2 cellular contexts compared by ENCODE assay signal in genomic region chr7:73749931-73750776, GRCh38.
TF ChIP-seq lines count a peak whose summit lies in the region.

No MANE protein-coding gene starts in this region.

TF ChIP-seq in GM12878, 131 proteins besides CTCF, POLR2A, EP300 and RAD21:
- TF ChIP-seq ZNF24 (IDR thresholded peaks at IDR 0.05) (no peak), SPI1 (IDR thresholded peaks at IDR 0.05; ENCODE audit: borderline replicate concordance, insufficient read depth, low read depth, low read length) (peak; percentile 49; the same call in 1 of the 2 replicates), IKZF1 (conservative IDR thresholded peaks at IDR 0.05) (no peak), SIX5 (IDR thresholded peaks at IDR 0.05; ENCODE audit: low read depth, low read length, severe bottlenecking) (no peak)
- TF ChIP-seq, protein P1, sequence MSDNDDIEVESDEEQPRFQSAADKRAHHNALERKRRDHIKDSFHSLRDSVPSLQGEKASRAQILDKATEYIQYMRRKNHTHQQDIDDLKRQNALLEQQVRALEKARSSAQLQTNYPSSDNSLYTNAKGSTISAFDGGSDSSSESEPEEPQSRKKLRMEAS (IDR thresholded peaks at IDR 0.05; ENCODE audit: low read depth, low read length), result no peak

TF ChIP-seq in GM23338, 12 proteins besides CTCF, POLR2A, EP300 and RAD21:
- TF ChIP-seq ZNF462 (CRISPR knock-in tag; IDR thresholded peaks at IDR 0.05) (no peak), JUNB (IDR thresholded peaks at IDR 0.05; ENCODE audit: unreplicated experiment) (no peak), ZNF331 (CRISPR knock-in tag; IDR thresholded peaks at IDR 0.05; ENCODE audit: low read depth) (no peak), EZH2phosphoT487 (IDR thresholded peaks at IDR 0.05; ENCODE audit: unreplicated experiment) (no peak), CREB1 (CRISPR knock-in tag; IDR thresholded peaks at IDR 0.05; ENCODE audit: low read depth) (no peak), REST (IDR thresholded peaks at IDR 0.05; ENCODE audit: unreplicated experiment) (no peak), ETS1 (IDR thresholded peaks at IDR 0.05) (no peak), POLR2AphosphoS5 (IDR thresholded peaks at IDR 0.05; ENCODE audit: low read depth) (no peak), NANOG (IDR thresholded peaks at IDR 0.05; ENCODE audit: borderline replicate concordance) (no peak), EZH2 (IDR thresholded peaks at IDR 0.05; ENCODE audit: low read depth, unreplicated experiment) (no peak), STAT1 (IDR thresholded peaks at IDR 0.05; ENCODE audit: unreplicated experiment) (no peak)
